Comparison of ENCODE assay signal across 11 cellular contexts in the genomic region with DNA sequence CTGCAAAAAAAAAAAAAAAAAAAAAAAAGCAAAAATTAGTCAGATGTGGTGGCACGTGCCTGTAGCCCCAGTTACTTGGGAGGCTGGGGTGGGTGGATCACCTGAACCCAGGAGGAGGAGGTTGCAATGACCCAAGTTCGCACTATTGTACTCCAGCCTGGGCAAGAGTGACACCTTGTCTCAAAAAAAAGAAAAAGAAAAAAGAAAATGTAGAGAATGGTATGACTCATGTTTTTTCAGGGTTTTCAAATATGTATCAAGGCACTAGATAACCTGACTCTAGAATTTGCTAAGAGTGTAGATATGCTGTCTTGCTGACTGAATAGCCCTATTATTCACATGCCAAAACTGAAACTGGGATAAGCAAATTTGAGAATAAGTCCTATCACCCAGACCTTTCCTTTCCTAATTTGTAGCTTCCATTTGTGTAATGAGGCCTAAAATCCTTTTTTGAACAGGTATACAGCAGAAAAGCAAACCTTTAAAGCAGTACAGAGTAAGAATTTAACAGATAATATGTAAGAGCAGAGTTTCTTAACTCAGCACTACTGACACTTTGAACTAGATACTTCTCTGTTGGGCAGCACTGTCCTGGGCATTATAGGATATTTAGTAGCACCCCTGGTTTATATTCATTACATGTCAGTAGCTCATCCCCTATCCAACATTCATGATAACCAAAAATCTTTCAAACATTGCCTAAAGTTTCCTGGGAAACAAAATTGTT.
DNase-seq lines count a peak whose midpoint lies in the region; ATAC-seq, FAIRE-seq and TF ChIP-seq lines count a peak whose summit lies in the region.
"Had no signal": no experiment of that assay in that cellular context is flagged by ENCODE, and none has a peak within 500 bp of the region (broad histone marks: within the 10 kb centered on the region; RNA-seq: fewer than 3 reads in every experiment).

No MANE protein-coding gene starts in this region.

- H3K9me3 Mint-ChIP-seq in mesothelial cell of epicardium = no peaks in the 10 kb centered on the region
- H3K9me3 Mint-ChIP-seq: type B pancreatic cell had no signal

- H3K79me2 ChIP-seq in keratinocyte (ENCODE audit: control insufficient read depth, insufficient read depth, low read length) = no peaks in the 10 kb centered on the region

- no peaks in the 10 kb centered on the region for H3K9me1 ChIP-seq in keratinocyte (ENCODE audit: control insufficient read depth, extremely low read depth, insufficient read depth, low read length)

- no peak for TF ChIP-seq CTCF in keratinocyte (optimal IDR thresholded peaks at IDR 0.05 in 1 of 3, IDR thresholded peaks at IDR 0.05 in 1 of 3, conservative IDR thresholded peaks at IDR 0.05 in 1 of 3; ENCODE audit: extremely low read depth in 1 of 3, insufficient read depth in 2 of 3, low read length in 3 of 3)
- TF ChIP-seq CTCF in mesothelial cell of epicardium (IDR thresholded peaks at IDR 0.05; ENCODE audit: unreplicated experiment) = no peak

- H3K4me1 ChIP-seq in keratinocyte (ENCODE audit: control insufficient read depth, extremely low read depth, insufficient read depth, low read length) = peaks cover 6% of the 10 kb centered on the region

- no peak overlapping the region for H3K4me2 ChIP-seq in keratinocyte (ENCODE audit: control insufficient read depth, extremely low read depth, insufficient read depth, low read depth, low read length)

- no peak overlapping the region for H2AFZ ChIP-seq in keratinocyte (ENCODE audit: control insufficient read depth, low read length)

- no peaks in the 10 kb centered on the region for H3K36me3 ChIP-seq in keratinocyte (ENCODE audit: control insufficient read depth in 2 of 2, extremely low read depth in 1 of 2, insufficient read depth in 2 of 2, low read length in 2 of 2)
- H3K36me3 ChIP-seq: ascending aorta had no signal

- H3K27me3 Mint-ChIP-seq in mesothelial cell of epicardium (ENCODE audit: low read depth) = no peaks in the 10 kb centered on the region
- H3K27me3 Mint-ChIP-seq: type B pancreatic cell had no signal

- H3K4me3 Mint-ChIP-seq in mesothelial cell of epicardium = no peak overlapping the region
- H3K4me3 Mint-ChIP-seq: type B pancreatic cell had no signal

- ATAC-seq in GM21515 (IDR thresholded peaks at IDR 0.05; ENCODE audit: unreplicated experiment) (peak; percentile 66), HG03354 (IDR thresholded peaks at IDR 0.05; ENCODE audit: poor library complexity, severe bottlenecking, unreplicated experiment) (no peak)

- H3K9me3 ChIP-seq in keratinocyte (ENCODE audit: control insufficient read depth, low read depth, low read length) = no peaks in the 10 kb centered on the region
- H3K9me3 ChIP-seq: ascending aorta had no signal

- no peak overlapping the region for H3K27ac Mint-ChIP-seq in mesothelial cell of epicardium
- H3K27ac Mint-ChIP-seq: type B pancreatic cell had no signal

- no peak overlapping the region for H3K4me3 ChIP-seq in keratinocyte (ENCODE audit: control insufficient read depth in 2 of 3, extremely low read depth in 1 of 3, insufficient read depth in 2 of 3, low read depth in 1 of 3, low read length in 3 of 3)
- H3K4me3 ChIP-seq: ascending aorta had no signal

- H3K27ac ChIP-seq in keratinocyte (ENCODE audit: control insufficient read depth, insufficient read depth, low read length) = no peak overlapping the region
- H3K27ac ChIP-seq: ascending aorta had no signal

- H4K20me1 ChIP-seq in keratinocyte (ENCODE audit: control insufficient read depth, extremely low read depth, insufficient read depth, low read length) = no peaks in the 10 kb centered on the region

- H3K36me3 Mint-ChIP-seq in mesothelial cell of epicardium = peaks cover 1% of the 10 kb centered on the region
- H3K36me3 Mint-ChIP-seq: type B pancreatic cell had no signal

- FAIRE-seq in keratinocyte (lab: Jason Lieb, UNC) = peak; percentile 57

- H3K9ac ChIP-seq in keratinocyte (ENCODE audit: control insufficient read depth, extremely low read depth, insufficient read depth, low read length) = no peak overlapping the region

- dilution Hi-C loops in keratinocyte (cut with MboI; ENCODE audit: extremely low pct_ligation_motif_present, low sequenced_read_pairs) = no loop called here

- peaks cover 6% of the 10 kb centered on the region for H3K4me1 Mint-ChIP-seq in mesothelial cell of epicardium

- DNase-seq in activated CD4-positive, alpha-beta T cell treated with anti-CD3 and anti-CD28 coated beads, Interleukin-2, amount 50 U/mL, for 48 hours = peak; percentile 21 to 31
- DNase-seq in activated CD4-positive, alpha-beta T cell treated with anti-CD3 and anti-CD28 coated beads, Interleukin-2, amount 50 U/mL, for 4 hours = no peak
- DNase-seq in OCI-M1 (lab: John Stamatoyannopoulos, UW) (peak; percentile 38), keratinocyte (ENCODE audit: low read depth, low spot score) (no peak), NCI-H2107 (lab: John Stamatoyannopoulos, UW) (no peak), mesothelial cell of epicardium (ENCODE audit: low spot score in 2 of 2, unreplicated experiment in 2 of 2) (no peak)
- DNase-seq: NCI-H774 had no signal

- H3K27me3 ChIP-seq in keratinocyte (ENCODE audit: control insufficient read depth, extremely low read depth, insufficient read depth, low read length) = no peaks in the 10 kb centered on the region
- H3K27me3 ChIP-seq: ascending aorta had no signal

Comparison
In these comparisons a context has a peak if more than half of its experiments do, and no peak if none do; other contexts are left out.
1. DNase-seq: peak in activated CD4-positive, alpha-beta T cell treated with anti-CD3 and anti-CD28 coated beads, Interleukin-2, amount 50 U/mL, for 48 hours (2 of 2) and OCI-M1 (single experiment); none in activated CD4-positive, alpha-beta T cell treated with anti-CD3 and anti-CD28 coated beads, Interleukin-2, amount 50 U/mL, for 4 hours (0 of 2), keratinocyte (single experiment), NCI-H2107 (single experiment) and mesothelial cell of epicardium (0 of 2).